In the genomic region with DNA sequence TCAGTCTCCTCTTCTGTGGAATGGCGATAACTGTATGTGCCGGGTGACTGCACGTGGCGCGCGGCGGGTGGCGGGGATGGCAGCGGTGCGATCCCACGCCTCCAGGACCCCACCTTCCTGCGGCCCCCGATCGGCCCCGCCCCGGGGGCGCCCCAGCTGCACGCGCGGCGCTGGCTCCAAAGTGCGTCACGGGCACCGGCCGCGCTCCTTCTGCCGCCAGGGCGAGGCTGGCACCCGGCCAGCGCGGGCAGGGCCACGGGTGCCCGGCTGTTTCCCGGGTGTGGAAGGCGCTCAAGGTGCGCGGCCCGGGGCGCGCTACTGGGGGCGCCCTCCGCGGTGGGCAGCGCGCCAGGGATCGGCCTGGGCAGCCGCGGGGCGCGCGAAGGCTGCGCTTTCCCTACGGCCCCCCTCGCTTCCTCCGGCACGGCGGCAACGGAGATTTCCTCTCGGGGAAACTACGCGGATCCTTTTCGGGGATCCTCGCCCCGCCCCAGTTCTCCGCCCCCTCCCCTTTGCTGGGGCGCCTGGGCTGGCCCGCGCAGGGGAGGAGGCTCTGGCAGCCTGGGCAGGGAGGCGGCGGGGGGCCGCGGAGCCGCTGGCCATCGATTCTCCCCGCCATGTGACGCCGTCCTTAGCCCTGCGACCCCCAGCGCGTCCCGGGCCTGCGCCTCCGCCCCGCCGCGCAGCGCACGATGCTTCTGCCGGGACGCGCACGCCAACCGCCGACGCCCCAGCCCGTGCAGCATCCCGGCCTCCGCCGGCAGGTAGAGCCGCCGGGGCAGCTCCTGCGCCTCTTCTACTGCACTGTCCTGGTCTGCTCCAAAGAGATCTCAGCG, we compare ENCODE assay signal across 8 cellular contexts. TPM values are rescaled to one million over a fixed set of nuclear protein-coding genes. Genes with fewer than 3 reads are reported as not detected.
DNase-seq lines count a peak whose midpoint lies in the region; ATAC-seq and TF ChIP-seq lines count a peak whose summit lies in the region.

A gene with protein sequence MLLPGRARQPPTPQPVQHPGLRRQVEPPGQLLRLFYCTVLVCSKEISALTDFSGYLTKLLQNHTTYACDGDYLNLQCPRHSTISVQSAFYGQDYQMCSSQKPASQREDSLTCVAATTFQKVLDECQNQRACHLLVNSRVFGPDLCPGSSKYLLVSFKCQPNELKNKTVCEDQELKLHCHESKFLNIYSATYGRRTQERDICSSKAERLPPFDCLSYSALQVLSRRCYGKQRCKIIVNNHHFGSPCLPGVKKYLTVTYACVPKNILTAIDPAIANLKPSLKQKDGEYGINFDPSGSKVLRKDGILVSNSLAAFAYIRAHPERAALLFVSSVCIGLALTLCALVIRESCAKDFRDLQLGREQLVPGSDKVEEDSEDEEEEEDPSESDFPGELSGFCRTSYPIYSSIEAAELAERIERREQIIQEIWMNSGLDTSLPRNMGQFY (plus strand): TSS at position 545 of the 836 bp plus-strand sequence. CDS start 148 bp downstream, at position 693.

- H3K36me3 ChIP-seq in SK-N-MC (ENCODE audit: insufficient read depth, low read length) (no peaks in the 10 kb centered on the region), suprapubic skin (no peaks in the 10 kb centered on the region)

- no peak within 1 kb of the TSS for H2AK5ac ChIP-seq in H9 (ENCODE audit: insufficient read length, low read length)

- H3K9ac ChIP-seq in H9 (ENCODE audit: extremely low read depth, insufficient read length, low read length) = no peak within 1 kb of the TSS
- H3K9ac ChIP-seq in SK-N-MC (ENCODE audit: insufficient read length) = peak within 1 kb of the TSS; percentile 64

- DNase-seq in H9 (peak; percentile 69), SK-N-MC (ENCODE audit: low read depth, low spot score) (no peak), glomerular visceral epithelial cell (ENCODE audit: extremely low spot score) (peak; percentile 35), omental fat pad (ENCODE audit: low spot score) (no peak), suprapubic skin (ENCODE audit: low spot score in 2 of 2) (peak; percentile 85 to 87), MV-4-11 (lab: John Stamatoyannopoulos, UW) (no peak)
- DNase-seq in activated naive CD4-positive, alpha-beta T cell treated with anti-CD3 and anti-CD28 coated beads, Interleukin-2, amount 50 U/mL, for 72 hours (ENCODE audit: low spot score in 2 of 2) = peak; percentile 67 to 79

- TF ChIP-seq CTCF in H9 (conservative IDR thresholded peaks at IDR 0.05) (no peak), omental fat pad (IDR thresholded peaks at IDR 0.05) (no peak), suprapubic skin (IDR thresholded peaks at IDR 0.05) (peak; percentile 31 to 41)

- ATAC-seq in activated naive CD4-positive, alpha-beta T cell treated with anti-CD3 and anti-CD28 coated beads, Interleukin-2, amount 50 U/mL, for 72 hours = peak; percentile 74 to 76
- ATAC-seq in omental fat pad (ENCODE audit: low FRiP score) = peak; percentile 70
- no peak for ATAC-seq in GM21360 (IDR thresholded peaks at IDR 0.05; ENCODE audit: unreplicated experiment)

- WGBS in H9 (ENCODE audit: extremely low coverage, insufficient read length, low lambda C conversion rate) = no CpG with 5 or more reads among the region's 103 CpGs
- WGBS in suprapubic skin = no CpG with 5 or more reads among the region's 103 CpGs

- peak within 1 kb of the TSS; percentile 37 for H3K4me2 ChIP-seq in H9 (ENCODE audit: insufficient read depth, insufficient read length, low read length)

- no peak within 1 kb of the TSS for H2BK15ac ChIP-seq in H9 (ENCODE audit: low read depth, low read length)

- no peaks in the 10 kb centered on the region for H3K9me3 Mint-ChIP-seq in H9
- no peaks in the 10 kb centered on the region for H3K9me3 Mint-ChIP-seq in activated naive CD4-positive, alpha-beta T cell treated with anti-CD3 and anti-CD28 coated beads, Interleukin-2, amount 50 U/mL, for 72 hours

- no peak within 1 kb of the TSS for H2BK12ac ChIP-seq in H9 (ENCODE audit: insufficient read length, low read depth, low read length)

- TF ChIP-seq EP300 in suprapubic skin (IDR thresholded peaks at IDR 0.05) = no peak

- no peaks in the 10 kb centered on the region for H3K4me1 ChIP-seq in H9 (ENCODE audit: insufficient read depth, low read length)
- peaks cover 42% of the 10 kb centered on the region for H3K4me1 ChIP-seq in suprapubic skin

- peaks cover 10% of the 10 kb centered on the region for H3K23me2 ChIP-seq in H9 (ENCODE audit: insufficient read length, low read depth, low read length, poor library complexity, severe bottlenecking)

- H4K91ac ChIP-seq in H9 (ENCODE audit: insufficient read length, low read depth, low read length) = no peak within 1 kb of the TSS

- H3T11ph ChIP-seq in H9 (ENCODE audit: low read length) = no peak within 1 kb of the TSS

- H3K23ac ChIP-seq in H9 (ENCODE audit: insufficient read length, low read depth, low read length) = no peak within 1 kb of the TSS

- H3K36me3 Mint-ChIP-seq in H9 (ENCODE audit: insufficient read depth in 1 of 3, low read depth in 3 of 3) = no peaks in the 10 kb centered on the region; a peak in 1 of 7 replicates
- peaks cover 0 to 9% of the 10 kb centered on the region in 2 donors for H3K36me3 Mint-ChIP-seq in activated naive CD4-positive, alpha-beta T cell treated with anti-CD3 and anti-CD28 coated beads, Interleukin-2, amount 50 U/mL, for 72 hours

- H4K20me1 ChIP-seq in H9 (ENCODE audit: control insufficient read depth, insufficient read depth, insufficient read length) = no peaks in the 10 kb centered on the region

- H2BK5ac ChIP-seq in H9 (ENCODE audit: insufficient read length, low read length) = no peak within 1 kb of the TSS

- H3K27me3 ChIP-seq in H9 (ENCODE audit: insufficient read depth, low read length) (peaks cover 39% of the 10 kb centered on the region), suprapubic skin (no peaks in the 10 kb centered on the region)

- H3K4ac ChIP-seq in H9 (ENCODE audit: low read depth, low read length) = no peak within 1 kb of the TSS

- peaks cover 29 to 34% of the 10 kb centered on the region in 2 experiments for H3K4me1 Mint-ChIP-seq in H9

- no peak within 1 kb of the TSS for H2AFZ ChIP-seq in H9 (ENCODE audit: low read length)

- H3K27me3 Mint-ChIP-seq in H9 (ENCODE audit: low read depth) = peaks cover 74% of the 10 kb centered on the region

- peak in 1 of 2 donors; percentile 20 for TF ChIP-seq POLR2A in suprapubic skin (IDR thresholded peaks at IDR 0.05)

- H3K79me2 ChIP-seq in H9 (ENCODE audit: insufficient read depth, low read length) = no peaks in the 10 kb centered on the region

- H2BK120ac ChIP-seq in H9 (ENCODE audit: low read depth, low read length, poor library complexity, severe bottlenecking) = peak within 1 kb of the TSS; percentile 30

- no peak within 1 kb of the TSS for H3K27ac Mint-ChIP-seq in H9
- peak within 1 kb of the TSS; percentile 93 to 94 for H3K27ac Mint-ChIP-seq in activated naive CD4-positive, alpha-beta T cell treated with anti-CD3 and anti-CD28 coated beads, Interleukin-2, amount 50 U/mL, for 72 hours

- no peak within 1 kb of the TSS for H3K56ac ChIP-seq in H9 (ENCODE audit: insufficient read length, low read depth, low read length)

- peak within 1 kb of the TSS; percentile 50; the same call in 1 of the 2 replicates for H3K14ac ChIP-seq in H9 (ENCODE audit: insufficient read depth, low read length)

- no peak within 1 kb of the TSS for H3K27ac ChIP-seq in H9 (ENCODE audit: insufficient read length, low read depth, low read length)
- no peak within 1 kb of the TSS for H3K27ac ChIP-seq in SK-N-MC
- H3K27ac ChIP-seq in suprapubic skin = peak within 1 kb of the TSS; percentile 99

- no peak within 1 kb of the TSS for H3K18ac ChIP-seq in H9 (ENCODE audit: insufficient read length, low read depth, low read length)

- H3K9me3 ChIP-seq in H9 (ENCODE audit: control insufficient read depth, low read depth, low read length) = no peaks in the 10 kb centered on the region
- H3K9me3 ChIP-seq in SK-N-MC (ENCODE audit: low read depth, low read length) = no peaks in the 10 kb centered on the region
- no peaks in the 10 kb centered on the region for H3K9me3 ChIP-seq in suprapubic skin

- H3K4me3 Mint-ChIP-seq in H9 = peak within 1 kb of the TSS; percentile 70 to 80

- H4K8ac ChIP-seq in H9 (replicated peaks; ENCODE audit: insufficient read length, low read depth, low read length) = no peak within 1 kb of the TSS

- no peak within 1 kb of the TSS for H2BK20ac ChIP-seq in H9 (ENCODE audit: low read depth, low read length, poor library complexity, severe bottlenecking)

- H3K4me3 ChIP-seq in SK-N-MC (peak within 1 kb of the TSS; percentile 78), suprapubic skin (peak within 1 kb of the TSS; percentile 77)

- H3K79me1 ChIP-seq in H9 (ENCODE audit: insufficient read depth, low read depth, low read length, poor library complexity, severe bottlenecking) = no peaks in the 10 kb centered on the region

- H4K5ac ChIP-seq in H9 (ENCODE audit: insufficient read length, low read depth, low read length) = no peak within 1 kb of the TSS

RNA-seq across cellular contexts. Expression of the gene that starts here (rescaled TPM):
- total RNA-seq in H9 (2021) = 0.98 and 1.8 TPM in 2 replicates
- 10 to 100 TPM in 1 of 2 donors, 1 to 10 TPM in 1; 7.8 to 15.2 TPM for total RNA-seq in activated naive CD4-positive, alpha-beta T cell treated with anti-CD3 and anti-CD28 coated beads, Interleukin-2, amount 50 U/mL, for 72 hours
- total RNA-seq in omental fat pad = 100 to 1,000 TPM in 1 of 4 donors, 10 to 100 TPM in 3; 41.1 to 108 (median 75.9) TPM
- total RNA-seq in suprapubic skin = 10 to 100 TPM; 57.1 to 98.6 (median 63.2) TPM

Comparison
In these comparisons a context has a peak if more than half of its experiments do, and no peak if none do; other contexts are left out.
1. DNase-seq: peak in H9 (single experiment), activated naive CD4-positive, alpha-beta T cell treated with anti-CD3 and anti-CD28 coated beads, Interleukin-2, amount 50 U/mL, for 72 hours (2 of 2), glomerular visceral epithelial cell (single experiment) and suprapubic skin (2 of 2); none in SK-N-MC (single experiment), omental fat pad (single experiment) and MV-4-11 (single experiment).
2. H3K27ac Mint-ChIP-seq: peak in activated naive CD4-positive, alpha-beta T cell treated with anti-CD3 and anti-CD28 coated beads, Interleukin-2, amount 50 U/mL, for 72 hours (2 of 2); none in H9 (0 of 3).
3. CTCF ChIP-seq: peak in suprapubic skin (2 of 2); none in H9 (single experiment) and omental fat pad (0 of 3).